Comparison of ENCODE assay signal across 14 cellular contexts in genomic region chr14:88552859-88553258, GRCh38. TPM values are rescaled to one million over a fixed set of nuclear protein-coding genes. Genes with fewer than 3 reads are reported as not detected.
DNase-seq lines count a peak whose midpoint lies in the region; ATAC-seq, FAIRE-seq and TF ChIP-seq lines count a peak whose summit lies in the region.
"Had no signal": no experiment of that assay in that cellular context is flagged by ENCODE, and none has a peak within 500 bp of the region (broad histone marks: within the 10 kb centered on the region; RNA-seq: fewer than 3 reads in every experiment).

No MANE protein-coding gene starts in this region.

- no peaks in the 10 kb centered on the region for H3K27me3 Mint-ChIP-seq in Calu3 (ENCODE audit: unreplicated experiment)
- peaks cover 48% of the 10 kb centered on the region for H3K27me3 Mint-ChIP-seq in stimulated activated memory B cell treated with anti-CD40 and anti-IgM and Interleukin-4, amounts not matched to agents 10 μg/mL and 1 μg/mL and 100 μg/mL, for 72 hours

- peaks cover 6% of the 10 kb centered on the region; the same call in 1 of the 2 replicates for H3F3A ChIP-seq in PC-9 (ENCODE audit: insufficient read depth, low read depth)

- H3K4me1 Mint-ChIP-seq in Calu3 (ENCODE audit: low read depth, unreplicated experiment), result peaks cover 23% of the 10 kb centered on the region
- H3K4me1 Mint-ChIP-seq in stimulated activated memory B cell treated with anti-CD40 and anti-IgM and Interleukin-4, amounts not matched to agents 10 μg/mL and 1 μg/mL and 100 μg/mL, for 72 hours, result peaks cover 8% of the 10 kb centered on the region

- H3K9me2 ChIP-seq in PC-9 (ENCODE audit: insufficient read depth), result no peaks in the 10 kb centered on the region

- intact Hi-C loops in Calu3 (cut with micrococcal nuclease; ENCODE audit: unreplicated experiment), result loop anchor here (5.0 kb wide), 1 partner anchor 366 kb away; no protein-coding TSS in a partner anchor
- intact Hi-C loops in PC-9 (cut with micrococcal nuclease; ENCODE audit: unreplicated experiment), result no loop called here
- intact Hi-C loops in kidney (cut with DNase I), result no loop called here

- H3K27ac Mint-ChIP-seq in Calu3 (ENCODE audit: unreplicated experiment), result no peak overlapping the region
- no peak overlapping the region for H3K27ac Mint-ChIP-seq in stimulated activated memory B cell treated with anti-CD40 and anti-IgM and Interleukin-4, amounts not matched to agents 10 μg/mL and 1 μg/mL and 100 μg/mL, for 72 hours
- H3K27ac Mint-ChIP-seq: stimulated activated effector memory CD8-positive, alpha-beta T cell treated with anti-CD3 and anti-CD28 coated beads, Interleukin-12 subunit alpha, Interleukin-12 subunit beta, amount 100 ng/mL, for 72 hours had no signal

- H3K27ac ChIP-seq in PC-9, result no peak overlapping the region
- H3K27ac ChIP-seq in gastroesophageal sphincter, result peak overlapping the region in 3 of 4 donors; percentile 83 to 92 (median 85)
- no peak overlapping the region for H3K27ac ChIP-seq in kidney (ENCODE audit: low read depth in 2 of 2, low read length in 2 of 2)

- TF ChIP-seq EP300 in gastroesophageal sphincter (IDR thresholded peaks at IDR 0.05), result no peak

- ATAC-seq in gastroesophageal sphincter (no peak), GM21737 (IDR thresholded peaks at IDR 0.05; ENCODE audit: unreplicated experiment) (no peak), HG02798 (IDR thresholded peaks at IDR 0.05; ENCODE audit: poor library complexity, unreplicated experiment) (no peak)
- no peak for ATAC-seq in stimulated activated memory B cell treated with anti-CD40 and anti-IgM and Interleukin-4, amounts not matched to agents 10 μg/mL and 1 μg/mL and 100 μg/mL, for 72 hours
- ATAC-seq: stimulated activated effector memory CD8-positive, alpha-beta T cell treated with anti-CD3 and anti-CD28 coated beads, Interleukin-12 subunit alpha, Interleukin-12 subunit beta, amount 100 ng/mL, for 72 hours had no signal

- no peaks in the 10 kb centered on the region for H3K36me3 ChIP-seq in PC-9 (ENCODE audit: low read depth)
- H3K36me3 ChIP-seq in gastroesophageal sphincter, result peaks cover 0 to 26% of the 10 kb centered on the region in 2 donors
- H3K36me3 ChIP-seq in kidney (ENCODE audit: control insufficient read depth in 1 of 2, insufficient read depth in 2 of 2, low read length in 2 of 2), result peaks cover 2 to 10% of the 10 kb centered on the region in 2 donors

- 73 to 82% methylated on average over 2 of the region's 2 CpGs for WGBS in gastroesophageal sphincter (ENCODE audit: low coverage in 1 of 2), 2 donors

- H3K9me3 ChIP-seq in PC-9 (ENCODE audit: insufficient read depth, low read depth), result no peaks in the 10 kb centered on the region
- H3K9me3 ChIP-seq in gastroesophageal sphincter, result no peaks in the 10 kb centered on the region
- H3K9me3 ChIP-seq in kidney (ENCODE audit: control insufficient read depth in 1 of 2, low read length in 2 of 2), result no peaks in the 10 kb centered on the region

- peaks cover 17% of the 10 kb centered on the region for H3K4me1 ChIP-seq in PC-9 (replicated peaks; ENCODE audit: insufficient read depth)
- peaks cover 0 to 61% (median 3%) of the 10 kb centered on the region in 3 donors for H3K4me1 ChIP-seq in gastroesophageal sphincter
- peaks cover 7 to 14% of the 10 kb centered on the region in 2 donors for H3K4me1 ChIP-seq in kidney (ENCODE audit: control insufficient read depth in 1 of 2, insufficient read depth in 1 of 2, low read depth in 1 of 2, low read length in 2 of 2)

- no peak overlapping the region for H3K9ac ChIP-seq in kidney (ENCODE audit: low read length in 2 of 2)

- FAIRE-seq in kidney (lab: Jason Lieb, UNC), result no peak

- H3K4me2 ChIP-seq in PC-9, result peak overlapping the region; percentile 95

- H3K9me3 Mint-ChIP-seq in Calu3 (ENCODE audit: low read depth, unreplicated experiment), result no peaks in the 10 kb centered on the region
- no peaks in the 10 kb centered on the region for H3K9me3 Mint-ChIP-seq in stimulated activated memory B cell treated with anti-CD40 and anti-IgM and Interleukin-4, amounts not matched to agents 10 μg/mL and 1 μg/mL and 100 μg/mL, for 72 hours
- H3K9me3 Mint-ChIP-seq: stimulated activated effector memory CD8-positive, alpha-beta T cell treated with anti-CD3 and anti-CD28 coated beads, Interleukin-12 subunit alpha, Interleukin-12 subunit beta, amount 100 ng/mL, for 72 hours had no signal

- peaks cover 28% of the 10 kb centered on the region for H3K36me3 Mint-ChIP-seq in Calu3 (ENCODE audit: insufficient read depth, unreplicated experiment)
- H3K36me3 Mint-ChIP-seq in stimulated activated memory B cell treated with anti-CD40 and anti-IgM and Interleukin-4, amounts not matched to agents 10 μg/mL and 1 μg/mL and 100 μg/mL, for 72 hours, result no peaks in the 10 kb centered on the region

- TF ChIP-seq POLR2A in gastroesophageal sphincter (IDR thresholded peaks at IDR 0.05), result no peak

- no peak overlapping the region for H2AFZ ChIP-seq in PC-9

- CTCF ChIA-PET in Calu3 (lab: Charles Lee), result interaction anchor here (1.0 kb wide), 1 partner anchor 64 kb away, joined by 3 read pairs; no protein-coding TSS in a partner anchor
- CTCF ChIA-PET in PC-9 (lab: Charles Lee), result no interaction called here

- TF ChIP-seq CTCF in Calu3 (IDR thresholded peaks at IDR 0.05; ENCODE audit: unreplicated experiment) (no peak), PC-9 (conservative IDR thresholded peaks at IDR 0.05) (no peak), gastroesophageal sphincter (IDR thresholded peaks at IDR 0.05) (no peak), retinal pigment epithelial cell (conservative IDR thresholded peaks at IDR 0.05; ENCODE audit: low read depth, low read length) (no peak), kidney (IDR thresholded peaks at IDR 0.05; ENCODE audit: borderline replicate concordance, extremely low read depth, insufficient read depth) (no peak)

- H3K79me2 ChIP-seq in PC-9 (ENCODE audit: low read depth), result peaks cover 20% of the 10 kb centered on the region

- BruUV-seq in Calu3 (replicated peaks; lab: Mats Ljungman, UMichigan) (no TSS peak), PC-9 (replicated peaks; lab: Mats Ljungman, UMichigan) (no TSS peak)

- POLR2A ChIA-PET in PC-9 (lab: Charles Lee; ENCODE audit: unreplicated experiment), result no interaction called here

- H3K4me3 ChIP-seq in PC-9, result peak overlapping the region; percentile 90; the same call in 1 of the 2 replicates
- H3K4me3 ChIP-seq in gastroesophageal sphincter, result peak overlapping the region in 1 of 2 donors; percentile 77
- peak overlapping the region; percentile 9 for H3K4me3 ChIP-seq in retinal pigment epithelial cell (ENCODE audit: low read length)
- no peak overlapping the region for H3K4me3 ChIP-seq in kidney (ENCODE audit: low read length in 2 of 2)

- H4K20me1 ChIP-seq in PC-9 (ENCODE audit: insufficient read depth), result no peaks in the 10 kb centered on the region

- H3K27me3 ChIP-seq in PC-9 (ENCODE audit: insufficient read depth, low read depth) (no peaks in the 10 kb centered on the region), gastroesophageal sphincter (no peaks in the 10 kb centered on the region)

- peak overlapping the region; percentile 73 for H3K4me3 Mint-ChIP-seq in Calu3 (ENCODE audit: low read depth, unreplicated experiment)
- no peak overlapping the region for H3K4me3 Mint-ChIP-seq in stimulated activated memory B cell treated with anti-CD40 and anti-IgM and Interleukin-4, amounts not matched to agents 10 μg/mL and 1 μg/mL and 100 μg/mL, for 72 hours

- DNase-seq in Calu3 (no peak), PC-9 (no peak), retinal pigment epithelial cell (ENCODE audit: low read depth) (no peak), kidney (no peak)
- DNase-seq: activated CD4-positive, alpha-beta T cell treated with anti-CD3 and anti-CD28 coated beads, Interleukin-2, amount 50 U/mL, for 4 hours; activated effector memory CD4-positive, alpha-beta T cell treated with anti-CD3 and anti-CD28 coated beads, Interleukin-2, amount 50 U/mL, for 16 hours; central memory CD4-positive, alpha-beta T cell; islet precursor cell; stimulated activated CD4-positive, alpha-beta T cell treated with anti-CD3 and anti-CD28 coated beads, Interleukin-1b, Interleukin-23, amount 100 ng/mL, for 48 hours had no signal

RNA-seq across cellular contexts. Expression of gene PTPN21, which starts 1.9 kb away (rescaled TPM):
- total RNA-seq in Calu3 (2022), result 10.0 and 10.6 TPM in 2 replicates
- 4.0 and 4.7 TPM in 2 replicates for total RNA-seq in PC-9 (2021)
- total RNA-seq in gastroesophageal sphincter, result 10 to 100 TPM; 24.4 to 51.8 (median 32.2) TPM
- total RNA-seq in kidney, result 23.2 TPM
- polyA plus RNA-seq in kidney (ENCODE audit: insufficient read depth, low read depth, low replicate concordance), result 5.3 TPM

RNA-seq across cellular contexts. Expression of gene ZC3H14, which starts 10.0 kb away (rescaled TPM):
- total RNA-seq in Calu3 (2022) (58.5 and 69.3 TPM in 2 replicates), PC-9 (2021) (14.6 and 20.2 TPM in 2 replicates), gastroesophageal sphincter (10 to 100 TPM; 59.1 to 84.5 (median 72.3) TPM), kidney (49.7 TPM)
- 27.7 TPM for polyA plus RNA-seq in kidney (ENCODE audit: insufficient read depth, low read depth, low replicate concordance)

Comparison
In these comparisons a context has a peak if more than half of its experiments do, and no peak if none do; other contexts are left out.
1. H3K27ac ChIP-seq: peak in gastroesophageal sphincter (3 of 4); none in PC-9 (single experiment) and kidney (0 of 2).
2. H3K4me3 ChIP-seq: peak in PC-9 (single experiment) and retinal pigment epithelial cell (single experiment); none in kidney (0 of 2).